Comparison of ENCODE assay signal across 1 cellular context in genomic region chr1:86975993-86976392, GRCh38.
TF ChIP-seq lines count a peak whose summit lies in the region.

No MANE protein-coding gene starts in this region.

TF ChIP-seq in SK-N-SH treated with all-trans-retinoic acid at 6 μM for 48 hours, 23 proteins besides CTCF, POLR2A, EP300 and RAD21 (continued from another document):
- TF ChIP-seq POU6F1 (CRISPR knock-in tag; IDR thresholded peaks at IDR 0.05; ENCODE audit: borderline replicate concordance, low read depth): no peak
- TF ChIP-seq PPARA (CRISPR knock-in tag; IDR thresholded peaks at IDR 0.05; ENCODE audit: borderline replicate concordance): no peak
- no peak for TF ChIP-seq OSR1 (CRISPR knock-in tag; IDR thresholded peaks at IDR 0.05)
- TF ChIP-seq BACH2 (CRISPR knock-in tag; IDR thresholded peaks at IDR 0.05; ENCODE audit: borderline replicate concordance): no peak
- no peak for TF ChIP-seq ZNF70 (CRISPR knock-in tag; IDR thresholded peaks at IDR 0.05)
- TF ChIP-seq TOX (CRISPR knock-in tag; IDR thresholded peaks at IDR 0.05; ENCODE audit: borderline replicate concordance): no peak
- no peak for TF ChIP-seq TCF4 (CRISPR knock-in tag; IDR thresholded peaks at IDR 0.05; ENCODE audit: borderline replicate concordance)
- TF ChIP-seq RARB (CRISPR knock-in tag; IDR thresholded peaks at IDR 0.05): no peak
TF ChIP-seq in SK-N-SH treated with all-trans-retinoic acid at 6 μM for 48 hours: peak in this region for 0.
